8 cellular contexts compared by ENCODE assay signal in the genomic region with DNA sequence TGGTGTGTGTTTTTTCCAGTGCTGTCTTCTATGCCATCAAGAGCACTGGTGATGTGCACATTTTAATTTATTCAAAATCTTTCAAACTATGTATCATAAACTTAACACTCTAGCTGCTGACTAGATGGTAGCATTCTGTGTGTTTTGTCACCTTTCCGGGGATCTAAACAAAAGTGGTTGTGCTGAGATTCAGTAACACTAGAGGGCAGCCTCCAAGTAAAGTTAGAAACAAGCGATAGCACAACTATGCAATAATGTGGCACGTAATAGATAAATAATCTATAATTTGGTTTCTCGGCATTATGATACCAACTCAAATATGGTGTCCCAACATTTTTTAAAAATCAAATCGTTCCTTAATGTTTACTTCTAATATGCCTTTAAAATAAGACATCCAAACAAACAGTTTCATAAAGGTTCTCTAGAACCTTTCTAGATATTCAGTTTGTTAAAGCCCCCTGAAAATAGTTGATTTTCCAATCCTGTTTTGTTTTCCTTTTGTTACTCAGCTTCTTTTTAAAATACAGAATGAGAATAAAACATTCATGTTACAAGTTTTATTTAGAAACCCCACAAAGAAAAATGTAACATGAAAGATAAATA. TPM values are rescaled to one million over a fixed set of nuclear protein-coding genes. Genes with fewer than 3 reads are reported as not detected.
DNase-seq lines count a peak whose midpoint lies in the region; ATAC-seq, FAIRE-seq and TF ChIP-seq lines count a peak whose summit lies in the region.

No MANE protein-coding gene starts in this region.

- no peak for TF ChIP-seq POLR2A in gastroesophageal sphincter (IDR thresholded peaks at IDR 0.05)

- CTCF ChIA-PET in CD8-positive, alpha-beta memory T cell (lab: Charles Lee), result no interaction called here

- H3K4me3 ChIP-seq in AG09309 (ENCODE audit: control insufficient read depth, low read depth, low read length), result no peak overlapping the region
- H3K4me3 ChIP-seq in gastroesophageal sphincter, result no peak overlapping the region
- no peak overlapping the region for H3K4me3 ChIP-seq in CD8-positive, alpha-beta memory T cell (ENCODE audit: low read length)

- no peaks in the 10 kb centered on the region for H3K36me3 Mint-ChIP-seq in activated T-cell treated with anti-CD3 and anti-CD28 coated beads, Interleukin-2, amount 50 U/mL, for 72 hours (ENCODE audit: insufficient read depth in 2 of 2)
- H3K36me3 Mint-ChIP-seq in CD8-positive, alpha-beta memory T cell, result no peaks in the 10 kb centered on the region

- H3K9me3 ChIP-seq in gastroesophageal sphincter, result no peaks in the 10 kb centered on the region
- H3K9me3 ChIP-seq in CD8-positive, alpha-beta memory T cell (ENCODE audit: low read length), result no peaks in the 10 kb centered on the region

- no peak overlapping the region for H3K27ac ChIP-seq in gastroesophageal sphincter
- H3K27ac ChIP-seq in CD8-positive, alpha-beta memory T cell (ENCODE audit: low read depth, low read length), result no peak overlapping the region

- POLR2A ChIA-PET in CD8-positive, alpha-beta memory T cell (lab: Charles Lee), result no interaction called here

- H3K27ac Mint-ChIP-seq in activated T-cell treated with anti-CD3 and anti-CD28 coated beads, Interleukin-2, amount 50 U/mL, for 72 hours, result no peak overlapping the region
- H3K27ac Mint-ChIP-seq in CD8-positive, alpha-beta memory T cell, result no peak overlapping the region

- no peak for TF ChIP-seq EP300 in gastroesophageal sphincter (IDR thresholded peaks at IDR 0.05)

- TF ChIP-seq CTCF in AG09309 (IDR thresholded peaks at IDR 0.05; ENCODE audit: control insufficient read depth, insufficient read depth, low read depth, low read length, missing control alignments), result peak; percentile 54
- TF ChIP-seq CTCF in gastroesophageal sphincter (IDR thresholded peaks at IDR 0.05), result peak; percentile 19 to 58 (median 52)

- H3K4me1 Mint-ChIP-seq in activated T-cell treated with anti-CD3 and anti-CD28 coated beads, Interleukin-2, amount 50 U/mL, for 72 hours (ENCODE audit: low read depth), result no peaks in the 10 kb centered on the region
- no peaks in the 10 kb centered on the region for H3K4me1 Mint-ChIP-seq in CD8-positive, alpha-beta memory T cell

- H3K4me3 Mint-ChIP-seq in activated T-cell treated with anti-CD3 and anti-CD28 coated beads, Interleukin-2, amount 50 U/mL, for 72 hours, result no peak overlapping the region
- no peak overlapping the region for H3K4me3 Mint-ChIP-seq in CD8-positive, alpha-beta memory T cell

- peaks cover 0 to 21% (median 2%) of the 10 kb centered on the region in 3 donors for H3K4me1 ChIP-seq in gastroesophageal sphincter
- no peaks in the 10 kb centered on the region for H3K4me1 ChIP-seq in CD8-positive, alpha-beta memory T cell (ENCODE audit: insufficient read depth, low read length)

- H3K27me3 ChIP-seq in gastroesophageal sphincter, result no peaks in the 10 kb centered on the region
- H3K27me3 ChIP-seq in CD8-positive, alpha-beta memory T cell (ENCODE audit: insufficient read depth, low read length, poor library complexity, severe bottlenecking), result no peaks in the 10 kb centered on the region

- DNase-seq in AG09309 (ENCODE audit: low read depth), result no peak
- DNase-seq in GM19239 (ENCODE audit: insufficient read length, low spot score), result no peak
- peak; percentile 51 for DNase-seq in RKO (ENCODE audit: low spot score)
- no peak for DNase-seq in activated T-cell treated with anti-CD3 and anti-CD28 coated beads, Interleukin-2, amount 50 U/mL, for 72 hours
- DNase-seq in mucosa of gallbladder (ENCODE audit: low spot score), result no peak
- no peak for DNase-seq in CD8-positive, alpha-beta memory T cell

- no peaks in the 10 kb centered on the region for H3K36me3 ChIP-seq in gastroesophageal sphincter
- H3K36me3 ChIP-seq in CD8-positive, alpha-beta memory T cell (ENCODE audit: insufficient read depth, low read length), result no peaks in the 10 kb centered on the region

- H3K27me3 Mint-ChIP-seq in activated T-cell treated with anti-CD3 and anti-CD28 coated beads, Interleukin-2, amount 50 U/mL, for 72 hours (ENCODE audit: low read depth), result no peaks in the 10 kb centered on the region
- H3K27me3 Mint-ChIP-seq in CD8-positive, alpha-beta memory T cell, result no peaks in the 10 kb centered on the region

- peak; percentile 75 for FAIRE-seq in GM19239 (lab: Jason Lieb, UNC)

- 29 to 35% methylated on average over 5 of the region's 5 CpGs for WGBS in gastroesophageal sphincter (ENCODE audit: low coverage in 1 of 2), 2 donors

- H3K9me3 Mint-ChIP-seq in activated T-cell treated with anti-CD3 and anti-CD28 coated beads, Interleukin-2, amount 50 U/mL, for 72 hours, result no peaks in the 10 kb centered on the region
- no peaks in the 10 kb centered on the region for H3K9me3 Mint-ChIP-seq in CD8-positive, alpha-beta memory T cell

- ATAC-seq in gastroesophageal sphincter (no peak), GM19035 (IDR thresholded peaks at IDR 0.05; ENCODE audit: unreplicated experiment) (no peak)
- no peak for ATAC-seq in activated T-cell treated with anti-CD3 and anti-CD28 coated beads, Interleukin-2, amount 50 U/mL, for 72 hours (replicated peaks in 1 of 2)

RNA-seq across cellular contexts. Expression of a gene that starts 16.9 kb away (rescaled TPM):
- 10 to 100 TPM; 10.9 to 19.8 (median 17.8) TPM for total RNA-seq in gastroesophageal sphincter
- under 1 TPM; 0.23 to 0.50 TPM for total RNA-seq in activated T-cell treated with anti-CD3 and anti-CD28 coated beads, Interleukin-2, amount 50 U/mL, for 72 hours
- total RNA-seq in mucosa of gallbladder, result 98.1 TPM
- not detected for total RNA-seq in CD8-positive, alpha-beta memory T cell
- polyA plus RNA-seq in CD8-positive, alpha-beta memory T cell, result 0.49 TPM

Comparison
In these comparisons a context has a peak if more than half of its experiments do, and no peak if none do; other contexts are left out.
1. RNA of a gene that starts 16.9 kb away (total RNA-seq): 98.1 TPM in mucosa of gallbladder (single experiment) and 10.9 to 19.8 TPM in gastroesophageal sphincter; 0.23 to 0.50 TPM in activated T-cell treated with anti-CD3 and anti-CD28 coated beads, Interleukin-2, amount 50 U/mL, for 72 hours and not detected in CD8-positive, alpha-beta memory T cell; every median in the first group is over 4 times any median in the second.